Comparison of ENCODE assay signal across 14 cellular contexts in the genomic region with DNA sequence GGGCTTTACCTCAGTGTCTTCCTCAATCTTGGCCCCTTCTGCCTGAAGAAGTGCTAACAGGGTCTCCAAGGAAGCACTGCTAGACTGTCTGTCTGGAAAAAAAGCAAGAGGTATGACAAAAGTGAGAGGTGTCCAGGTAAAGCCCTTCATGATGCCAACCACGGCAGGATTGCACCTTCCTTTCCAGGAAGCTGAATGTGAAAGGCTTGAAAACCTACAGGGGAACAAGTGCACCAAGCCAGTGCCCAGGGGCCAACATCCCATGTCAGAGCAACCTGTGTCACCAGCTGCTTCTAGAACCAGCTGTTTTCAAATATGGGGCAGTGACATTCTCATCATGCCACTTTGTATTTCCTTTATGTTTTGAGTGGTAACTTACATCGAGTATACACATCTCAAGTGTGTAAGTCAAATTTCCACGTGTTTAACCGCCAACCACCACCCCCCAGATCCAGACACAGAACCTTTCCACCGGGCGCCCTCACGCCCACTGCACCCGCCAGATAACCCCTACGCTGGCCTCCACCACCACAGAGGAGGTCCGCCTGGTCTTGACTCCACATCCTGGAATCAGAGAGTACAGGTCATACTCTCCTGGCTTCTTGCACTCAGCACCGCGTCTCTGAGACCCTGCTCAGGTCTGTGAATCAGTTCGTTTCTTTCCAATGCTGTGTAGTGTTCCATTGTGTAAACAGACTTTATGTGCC. TPM values are rescaled to one million over a fixed set of nuclear protein-coding genes. Genes with fewer than 3 reads are reported as not detected.
A peak's percentile ranks its signal among the peaks of the same experiment; 100 is the strongest.
DNase-seq lines count a peak whose midpoint lies in the region; ATAC-seq and TF ChIP-seq lines count a peak whose summit lies in the region.
"Had no signal": no experiment of that assay in that cellular context is flagged by ENCODE, and none has a peak within 500 bp of the region (broad histone marks: within the 10 kb centered on the region; RNA-seq: fewer than 3 reads in every experiment).

No MANE protein-coding gene starts in this region.

- DNase-seq in cardiac septum (ENCODE audit: low spot score) (peak; percentile 63), Right ventricle myocardium inferior (ENCODE audit: missing footprints) (no peak), epithelial cell of prostate (ENCODE audit: low read depth, low spot score) (no peak), uterus (peak in 1 of 2 donors; percentile 5), NCI-H226 (no peak)
- DNase-seq: NCI-H1048, NCI-H446 treated with DMSO at 0.1 percent for 48 hours had no signal

- H3K27me3 Mint-ChIP-seq in nephron (ENCODE audit: low read depth) = no peaks in the 10 kb centered on the region

- intact Hi-C loops in cardiac septum (cut with DNase I) = no loop called here
- intact Hi-C loops in Right ventricle myocardium inferior (cut with DNase I) = loop anchor here (10.0 kb wide), 1 partner anchor 366 kb away; a partner anchor contains a TSS
- intact Hi-C loops in uterus (cut with DNase I; ENCODE audit: low total_unique reads) = no loop called here

- peak overlapping the region in 2 of 3 experiments; percentile 35 to 63 for H3K27ac Mint-ChIP-seq in nephron
- H3K27ac Mint-ChIP-seq: GM23338; mesothelial cell of epicardium; T-helper 2 cell treated with Interferon-gamma antibody and Interleukin-4, amounts not matched to agents 5 μg/mL and 100 μg/mL, for 36 hours had no signal

- H3K36me3 ChIP-seq in uterus = no peaks in the 10 kb centered on the region

- no peak for TF ChIP-seq POLR2A in uterus (IDR thresholded peaks at IDR 0.05)

- H3K9me3 Mint-ChIP-seq in nephron = no peaks in the 10 kb centered on the region
- H3K9me3 Mint-ChIP-seq: GM23338; mesothelial cell of epicardium; T-helper 2 cell treated with Interferon-gamma antibody and Interleukin-4, amounts not matched to agents 5 μg/mL and 100 μg/mL, for 36 hours had no signal

- no peak overlapping the region for H3K4me3 ChIP-seq in uterus
- H3K4me3 ChIP-seq: GM23338, skin epidermis had no signal

- H3K36me3 Mint-ChIP-seq in nephron (ENCODE audit: low read depth) = peaks cover 33% of the 10 kb centered on the region

- H3K4me1 ChIP-seq in uterus = peaks cover 0 to 6% of the 10 kb centered on the region in 2 donors

- H3K4me1 Mint-ChIP-seq in nephron = peaks cover 59% of the 10 kb centered on the region

- no peak overlapping the region for H3K4me3 Mint-ChIP-seq in nephron
- H3K4me3 Mint-ChIP-seq: GM23338; mesothelial cell of epicardium; T-helper 2 cell treated with Interferon-gamma antibody and Interleukin-4, amounts not matched to agents 5 μg/mL and 100 μg/mL, for 36 hours had no signal

- no peaks in the 10 kb centered on the region for H3K27me3 ChIP-seq in uterus

- TF ChIP-seq CTCF in nephron (IDR thresholded peaks at IDR 0.05; ENCODE audit: unreplicated experiment in 3 of 3) = no peak
- no peak for TF ChIP-seq CTCF in uterus (IDR thresholded peaks at IDR 0.05)

- no peaks in the 10 kb centered on the region for H3K9me3 ChIP-seq in uterus

- ATAC-seq in Right ventricle myocardium inferior (no peak), HG03108 (IDR thresholded peaks at IDR 0.05; ENCODE audit: unreplicated experiment) (no peak), HG03432 (IDR thresholded peaks at IDR 0.05; ENCODE audit: unreplicated experiment) (no peak)

- H3K27ac ChIP-seq in epithelial cell of prostate (peak overlapping the region; percentile 87), uterus (peak overlapping the region; percentile 3 to 39)

RNA-seq across cellular contexts. Expression of a gene that starts 27.3 kb away (rescaled TPM):
- total RNA-seq in cardiac septum = 16.8 TPM
- total RNA-seq in Right ventricle myocardium inferior = 25.4 TPM
- total RNA-seq in uterus = 10 to 100 TPM in 3 of 4 donors, 1 to 10 TPM in 1; 3.3 to 21.6 (median 20.2) TPM

RNA-seq across cellular contexts. Expression of a gene that starts 33.4 kb away (rescaled TPM):
- 16.6 TPM for total RNA-seq in cardiac septum
- 17.6 TPM for total RNA-seq in Right ventricle myocardium inferior
- 10 to 100 TPM in 3 of 4 donors, 1 to 10 TPM in 1; 2.9 to 31.3 (median 25.8) TPM for total RNA-seq in uterus
